21 cellular contexts compared by ENCODE assay signal in genomic region chr7:84865560-84865959, GRCh38.
DNase-seq lines count a peak whose midpoint lies in the region; ATAC-seq, FAIRE-seq and TF ChIP-seq lines count a peak whose summit lies in the region.
"Had no signal": no experiment of that assay in that cellular context is flagged by ENCODE, and none has a peak within 500 bp of the region (broad histone marks: within the 10 kb centered on the region; RNA-seq: fewer than 3 reads in every experiment).

No MANE protein-coding gene starts in this region.

- H3K4me1 Mint-ChIP-seq in GM23338 (peaks cover 6% of the 10 kb centered on the region; the same call in 2 of the 3 replicates), neural progenitor cell (no peaks in the 10 kb centered on the region)
- H3K4me1 Mint-ChIP-seq: CD14-positive monocyte; CD4-positive, alpha-beta memory T cell had no signal

- H3K27ac ChIP-seq in GM23338 (ENCODE audit: low read depth) (no peak overlapping the region), H1 (ENCODE audit: low read depth, low read length) (no peak overlapping the region; the same call in 1 of the 2 replicates), neural progenitor cell (no peak overlapping the region), foreskin keratinocyte (no peak overlapping the region), kidney (ENCODE audit: low read depth in 2 of 2, low read length in 2 of 2) (no peak overlapping the region)
- H3K27ac ChIP-seq: 22Rv1, A549, BLaER1 had no signal

- H3K27me3 Mint-ChIP-seq in GM23338 (ENCODE audit: insufficient read depth, low read depth, poor library complexity) (peaks cover 1% of the 10 kb centered on the region), neural progenitor cell (ENCODE audit: insufficient read depth, low read depth) (no peaks in the 10 kb centered on the region)
- H3K27me3 Mint-ChIP-seq: CD4-positive, alpha-beta memory T cell had no signal

- peaks cover 8% of the 10 kb centered on the region; the same call in 1 of the 2 replicates for H3K4me1 ChIP-seq in GM23338 (ENCODE audit: insufficient read depth)
- peaks cover 0 to 4% (median 0%) of the 10 kb centered on the region in 4 experiments; a peak in 1 of 7 replicates for H3K4me1 ChIP-seq in H1 (replicated peaks in 1 of 4; ENCODE audit: control insufficient read depth in 3 of 4, insufficient read depth in 4 of 4, low read length in 3 of 4)
- H3K4me1 ChIP-seq in neural progenitor cell: no peaks in the 10 kb centered on the region
- no peaks in the 10 kb centered on the region for H3K4me1 ChIP-seq in foreskin keratinocyte
- H3K4me1 ChIP-seq in kidney (ENCODE audit: control insufficient read depth in 1 of 2, insufficient read depth in 1 of 2, low read depth in 1 of 2, low read length in 2 of 2): no peaks in the 10 kb centered on the region
- H3K4me1 ChIP-seq: A549, BLaER1, HAP-1 had no signal

- H3K4me3 ChIP-seq in GM23338: no peak overlapping the region
- H3K4me3 ChIP-seq in H1 (ENCODE audit: extremely low read depth in 1 of 4, insufficient read depth in 2 of 4, low read depth in 3 of 4, low read length in 4 of 4): no peak overlapping the region; a peak in 1 of 8 replicates
- H3K4me3 ChIP-seq in neural progenitor cell: no peak overlapping the region
- no peak overlapping the region for H3K4me3 ChIP-seq in kidney (ENCODE audit: low read length in 2 of 2)
- H3K4me3 ChIP-seq: A549, BLaER1, HAP-1 had no signal

- intact Hi-C loops in left colon (cut with DNase I, micrococcal nuclease): no loop called here
- intact Hi-C loops in kidney (cut with DNase I): no loop called here

- H3K9ac ChIP-seq in H1 (replicated peaks in 1 of 4; ENCODE audit: extremely low read depth in 1 of 4, low read depth in 3 of 4, low read length in 3 of 4) (no peak overlapping the region), neural progenitor cell (no peak overlapping the region), kidney (ENCODE audit: low read length in 2 of 2) (no peak overlapping the region)
- H3K9ac ChIP-seq: BLaER1 had no signal

- H3K56ac ChIP-seq in H1 (replicated peaks; ENCODE audit: insufficient read length, low read depth, low read length): no peak overlapping the region

- H4K20me1 ChIP-seq in GM23338 (replicated peaks; ENCODE audit: insufficient read depth) (no peaks in the 10 kb centered on the region), H1 (replicated peaks in 1 of 2; ENCODE audit: control insufficient read depth in 1 of 2, insufficient read depth in 2 of 2, low read length in 2 of 2) (no peaks in the 10 kb centered on the region), neural progenitor cell (ENCODE audit: low read depth) (no peaks in the 10 kb centered on the region)
- H4K20me1 ChIP-seq: BLaER1 had no signal

- no peak for FAIRE-seq in H1 (lab: Jason Lieb, UNC)
- FAIRE-seq in kidney (lab: Jason Lieb, UNC): no peak
- FAIRE-seq: A549, GM12892, GM18507 had no signal

- H3K27ac Mint-ChIP-seq in GM23338 (0 out of 2 replicates have a peak overlapping the region, but pooled peaks have one; percentile 34), neural progenitor cell (no peak overlapping the region)
- H3K27ac Mint-ChIP-seq: CD14-positive monocyte; CD4-positive, alpha-beta memory T cell had no signal

- DNase-seq in GM23338 (ENCODE audit: low spot score) (peak; percentile 7), H1 (ENCODE audit: low read depth in 1 of 2, low spot score in 2 of 2) (no peak), iPS-NIHi7 (ENCODE audit: extremely low spot score) (peak; percentile 11), neural progenitor cell (ENCODE audit: low spot score) (no peak), foreskin keratinocyte (no peak), left colon (no peak), NCI-H510A treated with DMSO at 0.1 percent for 48 hours (lab: John Stamatoyannopoulos, UW) (no peak), kidney (no peak)
- DNase-seq: AML-193; CD4-positive, alpha-beta memory T cell; DMS153; DMS79; GDM1; GOT3 had no signal

- H3K9me2 ChIP-seq in GM23338 (ENCODE audit: insufficient read depth): no peaks in the 10 kb centered on the region

- H2BK120ac ChIP-seq in H1 (replicated peaks; ENCODE audit: low read depth, low read length): no peak overlapping the region

- CTCF ChIA-PET in H1 (lab: Charles Lee; ENCODE audit: partially characterized antibody): interaction anchor here (0.7 to 1.5 kb wide), 4 partner anchors 14 to 209 kb away, joined by 3 to 4 read pairs (median 3); no protein-coding TSS in a partner anchor

- H2BK15ac ChIP-seq in H1 (ENCODE audit: low read length): no peak overlapping the region

- H3K79me1 ChIP-seq in H1 (ENCODE audit: low read depth, low read length): no peaks in the 10 kb centered on the region

- H3K36me3 Mint-ChIP-seq in GM23338 (ENCODE audit: low read depth) (no peaks in the 10 kb centered on the region), neural progenitor cell (no peaks in the 10 kb centered on the region)
- H3K36me3 Mint-ChIP-seq: CD14-positive monocyte; CD4-positive, alpha-beta memory T cell had no signal

- no peak overlapping the region for H2BK5ac ChIP-seq in H1 (ENCODE audit: low read depth, low read length)

- no peaks in the 10 kb centered on the region for H3K23me2 ChIP-seq in H1 (ENCODE audit: low read depth, low read length)

- no peak overlapping the region for H3K4ac ChIP-seq in H1 (replicated peaks; ENCODE audit: insufficient read length, low read depth, low read length)

- no peak overlapping the region for H4K91ac ChIP-seq in H1 (replicated peaks; ENCODE audit: insufficient read length, low read length)

- H3K79me2 ChIP-seq in GM23338 (replicated peaks; ENCODE audit: insufficient read depth) (no peaks in the 10 kb centered on the region), H1 (ENCODE audit: control insufficient read depth in 1 of 2, insufficient read depth in 2 of 2, low read length in 2 of 2) (no peaks in the 10 kb centered on the region), neural progenitor cell (ENCODE audit: low read depth) (no peaks in the 10 kb centered on the region)

- H3K4me2 ChIP-seq in GM23338: no peak overlapping the region
- no peak overlapping the region for H3K4me2 ChIP-seq in H1 (ENCODE audit: insufficient read depth in 1 of 2, low read depth in 2 of 2, low read length in 2 of 2)
- no peak overlapping the region for H3K4me2 ChIP-seq in neural progenitor cell
- H3K4me2 ChIP-seq: A549, BLaER1 had no signal

- no peak overlapping the region for H2BK20ac ChIP-seq in H1 (ENCODE audit: low read length)

- H3F3A ChIP-seq in GM23338 (replicated peaks; ENCODE audit: low read depth) (no peaks in the 10 kb centered on the region), neural progenitor cell (ENCODE audit: low read depth) (no peaks in the 10 kb centered on the region)

- no peak overlapping the region for H3K14ac ChIP-seq in H1 (ENCODE audit: insufficient read length)

- no peak overlapping the region for H2BK12ac ChIP-seq in H1 (ENCODE audit: low read depth, low read length)

- TF ChIP-seq CTCF in GM23338 (conservative IDR thresholded peaks at IDR 0.05; ENCODE audit: low read depth in 2 of 2): no peak
- TF ChIP-seq CTCF in H1 (IDR thresholded peaks at IDR 0.05; ENCODE audit: control extremely low read depth in 1 of 3, insufficient read depth in 1 of 3, low read depth in 1 of 3, low read length in 3 of 3): no peak
- no peak for TF ChIP-seq CTCF in neural progenitor cell (IDR thresholded peaks at IDR 0.05)
- TF ChIP-seq CTCF in foreskin keratinocyte (conservative IDR thresholded peaks at IDR 0.05): no peak
- no peak for TF ChIP-seq CTCF in kidney (IDR thresholded peaks at IDR 0.05; ENCODE audit: borderline replicate concordance, extremely low read depth, insufficient read depth)

- WGBS in H1 (ENCODE audit: extremely low coverage in 1 of 2, insufficient coverage in 1 of 2, insufficient read length in 1 of 2, insufficient replicate concordance in 2 of 2, low coverage in 1 of 2, low lambda C conversion rate in 2 of 2, missing lambda C conversion rate in 1 of 2), 2 experiments: 79% methylated on average over 1 of the region's 1 CpG; no CpG with 5 or more reads in 1 of the 2 experiments

- no peak overlapping the region for H4K8ac ChIP-seq in H1 (ENCODE audit: extremely low read depth, insufficient read depth, low read length)

- H3K9me3 ChIP-seq in H1 (ENCODE audit: insufficient read depth in 2 of 2, low read depth in 1 of 2, low read length in 1 of 2): no peaks in the 10 kb centered on the region
- H3K9me3 ChIP-seq in neural progenitor cell (ENCODE audit: low read depth): no peaks in the 10 kb centered on the region
- H3K9me3 ChIP-seq in kidney (ENCODE audit: control insufficient read depth in 1 of 2, low read length in 2 of 2): no peaks in the 10 kb centered on the region
- H3K9me3 ChIP-seq: A549, BLaER1, HAP-1 had no signal

- H4K5ac ChIP-seq in H1 (ENCODE audit: insufficient read length, low read depth, low read length): no peak overlapping the region

- H3K27me3 ChIP-seq in GM23338 (ENCODE audit: insufficient read depth) (no peaks in the 10 kb centered on the region), H1 (replicated peaks in 1 of 4; ENCODE audit: control insufficient read depth in 3 of 4, extremely low read depth in 1 of 4, insufficient read depth in 3 of 4, low read length in 3 of 4) (no peaks in the 10 kb centered on the region), neural progenitor cell (no peaks in the 10 kb centered on the region), foreskin keratinocyte (no peaks in the 10 kb centered on the region)
- H3K27me3 ChIP-seq: BLaER1 had no signal

- peak overlapping the region; percentile 80; the same call in 1 of the 2 replicates for H2AFZ ChIP-seq in GM23338
- H2AFZ ChIP-seq in H1 (ENCODE audit: low read length): peak overlapping the region; percentile 79
- peak overlapping the region; percentile 57 for H2AFZ ChIP-seq in neural progenitor cell (replicated peaks)

- H3K4me3 Mint-ChIP-seq in GM23338 (no peak overlapping the region), neural progenitor cell (no peak overlapping the region)
- H3K4me3 Mint-ChIP-seq: CD14-positive monocyte; CD4-positive, alpha-beta memory T cell had no signal

- no peak overlapping the region for H3K18ac ChIP-seq in H1 (ENCODE audit: extremely low read depth, low read length)

- no peak for TF ChIP-seq POLR2A in H1 (IDR thresholded peaks at IDR 0.05; ENCODE audit: control extremely low read depth in 1 of 2, low read depth in 2 of 2, low read length in 2 of 2)

- no peak for TF ChIP-seq RAD21 in H1 (IDR thresholded peaks at IDR 0.05 in 1 of 2, conservative IDR thresholded peaks at IDR 0.05 in 1 of 2; ENCODE audit: low read depth in 2 of 2, low read length in 2 of 2)

- H3K36me3 ChIP-seq in GM23338 (ENCODE audit: insufficient read depth) (no peaks in the 10 kb centered on the region), H1 (ENCODE audit: control insufficient read depth in 2 of 4, insufficient read depth in 4 of 4, low read length in 3 of 4) (no peaks in the 10 kb centered on the region), neural progenitor cell (no peaks in the 10 kb centered on the region), kidney (ENCODE audit: control insufficient read depth in 1 of 2, insufficient read depth in 2 of 2, low read length in 2 of 2) (no peaks in the 10 kb centered on the region)
- H3K36me3 ChIP-seq: BLaER1, HAP-1 had no signal

- no peak overlapping the region for H3K23ac ChIP-seq in H1 (ENCODE audit: insufficient read length)

- H2AK5ac ChIP-seq in H1 (ENCODE audit: low read depth, low read length): no peak overlapping the region

- no peaks in the 10 kb centered on the region for H3K9me3 Mint-ChIP-seq in GM23338
- no peaks in the 10 kb centered on the region for H3K9me3 Mint-ChIP-seq in neural progenitor cell

- ATAC-seq in GM23338 (peak; percentile 62), foreskin keratinocyte (no peak), left colon (no peak)
- ATAC-seq: A549 had no signal

- no peak for TF ChIP-seq EP300 in H1 (IDR thresholded peaks at IDR 0.05; ENCODE audit: borderline replicate concordance in 1 of 2, low read depth in 2 of 2, low read length in 2 of 2)

- POLR2A ChIA-PET in H1 (lab: Charles Lee; ENCODE audit: partially characterized antibody): no interaction called here

Comparison
In these comparisons a context has a peak if more than half of its experiments do, and no peak if none do; other contexts are left out.
1. DNase-seq: peak in GM23338 (single experiment) and iPS-NIHi7 (single experiment); none in H1 (0 of 2), neural progenitor cell (single experiment), foreskin keratinocyte (0 of 2), left colon (0 of 2), NCI-H510A treated with DMSO at 0.1 percent for 48 hours (single experiment) and kidney (single experiment).
2. Peak in every context shown above with its lines, with median percentiles within 50 percentile points of each other: H2AFZ ChIP-seq.